In genomic region chrX:320126-320783, GRCh38 we compare ENCODE assay signal across 8 cellular contexts. TPM values are rescaled to one million over a fixed set of nuclear protein-coding genes. Genes with fewer than 3 reads are reported as not detected.
DNase-seq lines count a peak whose midpoint lies in the region; FAIRE-seq and TF ChIP-seq lines count a peak whose summit lies in the region.

No MANE protein-coding gene starts in this region.

- DNase-seq in ascending aorta (ENCODE audit: low spot score in 2 of 2) (peak; percentile 8 to 67), kidney (peak; percentile 81), HTR-8/SVneo (ENCODE audit: insufficient read length, low spot score) (no peak), NCI-H2171 (lab: John Stamatoyannopoulos, UW) (no peak), NCI-H510A treated with DMSO at 0.1 percent for 48 hours (lab: John Stamatoyannopoulos, UW) (no peak)
- no peak for DNase-seq in stimulated activated CD4-positive, alpha-beta T cell treated with anti-CD3 and anti-CD28 coated beads, Interleukin-1b, Interleukin-23, amount 100 ng/mL, for 48 hours

- H3K27me3 ChIP-seq in HUES6 (ENCODE audit: control insufficient read depth, insufficient read depth, low read length) (no peaks in the 10 kb centered on the region), ascending aorta (no peaks in the 10 kb centered on the region), stomach smooth muscle (ENCODE audit: control insufficient read depth in 1 of 2, insufficient read depth in 2 of 2, low read length in 2 of 2) (peaks cover 13 to 25% of the 10 kb centered on the region in 2 donors)

- H3K36me3 ChIP-seq in HUES6 (ENCODE audit: control insufficient read depth, insufficient read depth, low read length) (peaks cover 13% of the 10 kb centered on the region), ascending aorta (peaks cover under 1 to 10% of the 10 kb centered on the region in 2 donors), kidney (ENCODE audit: control insufficient read depth in 1 of 2, insufficient read depth in 2 of 2, low read length in 2 of 2) (peaks cover under 1 to 2% of the 10 kb centered on the region in 2 donors), stomach smooth muscle (ENCODE audit: control insufficient read depth in 2 of 2, insufficient read depth in 2 of 2, low read length in 2 of 2) (peaks cover 2 to 6% of the 10 kb centered on the region in 2 donors)

- no peak for FAIRE-seq in kidney (lab: Jason Lieb, UNC)
- FAIRE-seq in HTR-8/SVneo (lab: Jason Lieb, UNC), result no peak

- peaks cover 11% of the 10 kb centered on the region; the same call in 1 of the 2 replicates for H3K4me1 ChIP-seq in HUES6 (ENCODE audit: control insufficient read depth, insufficient read depth, low read length)
- H3K4me1 ChIP-seq in ascending aorta, result peaks cover 0 to 16% of the 10 kb centered on the region in 2 donors
- peaks cover 0 to 10% of the 10 kb centered on the region in 2 donors for H3K4me1 ChIP-seq in kidney (ENCODE audit: control insufficient read depth in 1 of 2, insufficient read depth in 1 of 2, low read depth in 1 of 2, low read length in 2 of 2)
- H3K4me1 ChIP-seq in stomach smooth muscle (ENCODE audit: control insufficient read depth, insufficient read depth, low read length), result peaks cover 28% of the 10 kb centered on the region

- H3K4me3 ChIP-seq in HUES6 (ENCODE audit: low read depth, low read length) (peak overlapping the region; percentile 78), ascending aorta (peak overlapping the region; percentile 72 to 98), kidney (ENCODE audit: low read length in 2 of 2) (peak overlapping the region; percentile 58 to 75), stomach smooth muscle (ENCODE audit: low read length in 2 of 2) (peak overlapping the region; percentile 63 to 82)

- peak overlapping the region; percentile 96; the same call in 1 of the 2 replicates for H3K27ac ChIP-seq in HUES6 (ENCODE audit: low read depth, low read length)
- H3K27ac ChIP-seq in ascending aorta, result no peak overlapping the region
- H3K27ac ChIP-seq in kidney (ENCODE audit: low read depth in 2 of 2, low read length in 2 of 2), result no peak overlapping the region
- H3K27ac ChIP-seq in stomach smooth muscle (ENCODE audit: low read length), result no peak overlapping the region

- peak overlapping the region; percentile 86 for H3K9ac ChIP-seq in HUES6 (ENCODE audit: low read length)
- H3K9ac ChIP-seq in kidney (ENCODE audit: low read length in 2 of 2), result peak overlapping the region; percentile 71 to 84
- H3K9ac ChIP-seq in stomach smooth muscle (ENCODE audit: low read length in 2 of 2), result peak overlapping the region; percentile 77 to 80

- H3K9me3 ChIP-seq in HUES6 (ENCODE audit: control insufficient read depth, insufficient read depth, low read depth, low read length) (no peaks in the 10 kb centered on the region), ascending aorta (no peaks in the 10 kb centered on the region), kidney (ENCODE audit: control insufficient read depth in 1 of 2, low read length in 2 of 2) (no peaks in the 10 kb centered on the region), stomach smooth muscle (ENCODE audit: control insufficient read depth in 2 of 2, low read length in 2 of 2) (no peaks in the 10 kb centered on the region)

- no peak for TF ChIP-seq CTCF in ascending aorta (IDR thresholded peaks at IDR 0.05)
- TF ChIP-seq CTCF in kidney (IDR thresholded peaks at IDR 0.05; ENCODE audit: borderline replicate concordance, extremely low read depth, insufficient read depth), result no peak

- intact Hi-C loops in ascending aorta (cut with DNase I), result no loop called here
- intact Hi-C loops in kidney (cut with DNase I), result no loop called here

RNA-seq across cellular contexts. Expression of gene GTPBP6, which starts 1.7 kb away (rescaled TPM):
- total RNA-seq in ascending aorta, result 56.2 TPM
- total RNA-seq in kidney, result 50.1 TPM
- polyA plus RNA-seq in kidney (ENCODE audit: insufficient read depth, low read depth, low replicate concordance), result 61.9 TPM

RNA-seq across cellular contexts. Expression of gene PLCXD1, which starts 39.1 kb away (rescaled TPM):
- total RNA-seq in ascending aorta (3.0 TPM), kidney (11.0 TPM)
- polyA plus RNA-seq in kidney (ENCODE audit: insufficient read depth, low read depth, low replicate concordance), result 4.9 TPM

Comparison
In these comparisons a context has a peak if more than half of its experiments do, and no peak if none do; other contexts are left out.
1. DNase-seq: peak in ascending aorta (2 of 2) and kidney (single experiment); none in HTR-8/SVneo (single experiment), NCI-H2171 (single experiment), NCI-H510A treated with DMSO at 0.1 percent for 48 hours (single experiment) and stimulated activated CD4-positive, alpha-beta T cell treated with anti-CD3 and anti-CD28 coated beads, Interleukin-1b, Interleukin-23, amount 100 ng/mL, for 48 hours (single experiment).
2. Peak in every context shown above with its lines, with median percentiles within 50 percentile points of each other: H3K4me3 ChIP-seq and H3K9ac ChIP-seq.